ENCODE assay signal across 8 cellular contexts in genomic region chr4:152936446-152937279, GRCh38. TPM values are rescaled to one million over a fixed set of nuclear protein-coding genes. Genes with fewer than 3 reads are reported as not detected.
A peak's percentile ranks its signal among the peaks of the same experiment; 100 is the strongest.
DNase-seq lines count a peak whose midpoint lies in the region; ATAC-seq, FAIRE-seq and TF ChIP-seq lines count a peak whose summit lies in the region.

No MANE protein-coding gene starts in this region.

- CTCF ChIA-PET in CD8-positive, alpha-beta T cell (lab: Charles Lee), result no interaction called here
- CTCF ChIA-PET in endothelial cell of umbilical vein (lab: Charles Lee), result interaction anchor here (1.2 to 1.3 kb wide), 2 partner anchors 147 to 191 kb away, joined by 3 read pairs; no protein-coding TSS in a partner anchor

- no peak for ATAC-seq in CD8-positive, alpha-beta T cell
- ATAC-seq in mucosa of descending colon (peak; percentile 53), HG02973 (IDR thresholded peaks at IDR 0.05; ENCODE audit: unreplicated experiment) (no peak)

- dilution Hi-C loops in endothelial cell of umbilical vein (cut with MboI; ENCODE audit: extremely low pct_ligation_motif_present, low sequenced_read_pairs), result no loop called here

- no peaks in the 10 kb centered on the region for H3K36me3 Mint-ChIP-seq in CD8-positive, alpha-beta T cell
- peaks cover 3% of the 10 kb centered on the region for H3K36me3 Mint-ChIP-seq in type B pancreatic cell

- H3K36me3 ChIP-seq in CD8-positive, alpha-beta T cell (ENCODE audit: insufficient read depth, low read length), result no peaks in the 10 kb centered on the region
- H3K36me3 ChIP-seq in endothelial cell of umbilical vein (ENCODE audit: control insufficient read depth in 2 of 2, extremely low read depth in 1 of 2, insufficient read depth in 2 of 2, low read length in 2 of 2), result no peaks in the 10 kb centered on the region
- H3K36me3 ChIP-seq in mucosa of descending colon (ENCODE audit: low read depth), result no peaks in the 10 kb centered on the region

- peak overlapping the region; percentile 71 for H2AFZ ChIP-seq in endothelial cell of umbilical vein (ENCODE audit: low read depth, low read length)

- H3K9me3 ChIP-seq in CD8-positive, alpha-beta T cell (ENCODE audit: low read length), result no peaks in the 10 kb centered on the region
- H3K9me3 ChIP-seq in endothelial cell of umbilical vein (replicated peaks; ENCODE audit: control insufficient read depth, insufficient read depth, low read length) (no peaks in the 10 kb centered on the region), mucosa of descending colon (no peaks in the 10 kb centered on the region)

- no peak overlapping the region for H3K9ac ChIP-seq in endothelial cell of umbilical vein (replicated peaks; ENCODE audit: extremely low read depth, insufficient read depth, low read length)

- POLR2A ChIA-PET in CD8-positive, alpha-beta T cell (lab: Charles Lee), result interaction anchor here (1.5 kb wide), 1 partner anchor 10 kb away, joined by 6 read pairs; no protein-coding TSS in a partner anchor
- POLR2A ChIA-PET in endothelial cell of umbilical vein (lab: Charles Lee), result no interaction called here

- DNase-seq in CD8-positive, alpha-beta T cell, result no peak
- peak; percentile 38 for DNase-seq in H54 (ENCODE audit: insufficient read length, low spot score)
- peak; percentile 1 for DNase-seq in T-helper 9 cell
- DNase-seq in endothelial cell of umbilical vein (ENCODE audit: low read depth, low spot score), result peak; percentile 21
- DNase-seq in mucosa of descending colon, result peak; percentile 56 to 77 (median 70)
- peak; percentile 75 for DNase-seq in type B pancreatic cell (ENCODE audit: extremely low spot score, unreplicated experiment)
- DNase-seq in kidney glomerular epithelial cell (lab: John Stamatoyannopoulos, UW), result no peak

- no peaks in the 10 kb centered on the region for H4K20me1 ChIP-seq in endothelial cell of umbilical vein (replicated peaks; ENCODE audit: control insufficient read depth, extremely low read depth, insufficient read depth, low read length)

- intact Hi-C loops in CD8-positive, alpha-beta T cell (cut with DNase I, micrococcal nuclease), result no loop called here
- intact Hi-C loops in endothelial cell of umbilical vein (cut with micrococcal nuclease), result loop anchor here (10.0 kb wide), 2 partner anchors 148 to 188 kb away; no protein-coding TSS in a partner anchor
- intact Hi-C loops in mucosa of descending colon (cut with DNase I, micrococcal nuclease), result no loop called here

- no peak for TF ChIP-seq CTCF in CD8-positive, alpha-beta T cell (IDR thresholded peaks at IDR 0.05)
- TF ChIP-seq CTCF in endothelial cell of umbilical vein (IDR thresholded peaks at IDR 0.05; ENCODE audit: extremely low read depth in 1 of 2, insufficient read depth in 1 of 2, low read depth in 1 of 2, low read length in 2 of 2), result no peak
- TF ChIP-seq CTCF in mucosa of descending colon (IDR thresholded peaks at IDR 0.05), result no peak
- TF ChIP-seq CTCF in type B pancreatic cell (conservative IDR thresholded peaks at IDR 0.05), result no peak

- no peaks in the 10 kb centered on the region for H3K27me3 ChIP-seq in CD8-positive, alpha-beta T cell (ENCODE audit: insufficient read depth, low read length)
- H3K27me3 ChIP-seq in endothelial cell of umbilical vein (ENCODE audit: control insufficient read depth in 2 of 2, insufficient read depth in 2 of 2, low read length in 2 of 2), result peaks cover 44 to 67% of the 10 kb centered on the region in 2 experiments

- peak overlapping the region; percentile 85 for H3K4me2 ChIP-seq in endothelial cell of umbilical vein (ENCODE audit: insufficient read depth, low read length)

- no peak for TF ChIP-seq POLR2A in H54 (IDR thresholded peaks at IDR 0.05; ENCODE audit: low read depth, low read length)
- TF ChIP-seq POLR2A in endothelial cell of umbilical vein (IDR thresholded peaks at IDR 0.05; ENCODE audit: low read depth, low read length), result no peak

- no peak overlapping the region for H3K27ac ChIP-seq in CD8-positive, alpha-beta T cell (ENCODE audit: low read depth, low read length)
- H3K27ac ChIP-seq in endothelial cell of umbilical vein (ENCODE audit: insufficient read depth, low read depth, low read length), result no peak overlapping the region

- no peaks in the 10 kb centered on the region for H3K9me1 ChIP-seq in endothelial cell of umbilical vein (replicated peaks; ENCODE audit: control insufficient read depth, extremely low read depth, insufficient read depth, low read length)

- H3K4me1 Mint-ChIP-seq in CD8-positive, alpha-beta T cell (ENCODE audit: low read depth), result peaks cover 17% of the 10 kb centered on the region
- peaks cover 21% of the 10 kb centered on the region for H3K4me1 Mint-ChIP-seq in type B pancreatic cell (ENCODE audit: unreplicated experiment)

- H3K27me3 Mint-ChIP-seq in CD8-positive, alpha-beta T cell (ENCODE audit: low read depth), result peaks cover 45% of the 10 kb centered on the region
- H3K27me3 Mint-ChIP-seq in type B pancreatic cell, result peaks cover 53% of the 10 kb centered on the region

- no peak overlapping the region for H3K27ac Mint-ChIP-seq in CD8-positive, alpha-beta T cell
- H3K27ac Mint-ChIP-seq in type B pancreatic cell, result no peak overlapping the region

- peak overlapping the region; percentile 51 for H3K4me3 Mint-ChIP-seq in CD8-positive, alpha-beta T cell
- H3K4me3 Mint-ChIP-seq in type B pancreatic cell, result peak overlapping the region; percentile 84

- no peaks in the 10 kb centered on the region for H3K79me2 ChIP-seq in endothelial cell of umbilical vein (ENCODE audit: control insufficient read depth, insufficient read depth, low read length)

- FAIRE-seq in H54 (lab: Jason Lieb, UNC) (no peak), endothelial cell of umbilical vein (lab: Jason Lieb, UNC) (no peak)

- peak overlapping the region; percentile 52 for H3K4me3 ChIP-seq in CD8-positive, alpha-beta T cell (ENCODE audit: low read depth, low read length)
- H3K4me3 ChIP-seq in endothelial cell of umbilical vein (replicated peaks in 1 of 3; ENCODE audit: insufficient read depth in 1 of 3, low read depth in 1 of 3, low read length in 3 of 3), result peak overlapping the region; percentile 49 to 54 (median 51)
- H3K4me3 ChIP-seq in mucosa of descending colon, result peak overlapping the region; percentile 48

- H3K9me3 Mint-ChIP-seq in CD8-positive, alpha-beta T cell, result no peaks in the 10 kb centered on the region
- no peaks in the 10 kb centered on the region for H3K9me3 Mint-ChIP-seq in type B pancreatic cell

- no TSS peak for BruUV-seq in endothelial cell of umbilical vein (replicated peaks; lab: Mats Ljungman, UMichigan)

- H3K4me1 ChIP-seq in CD8-positive, alpha-beta T cell (ENCODE audit: insufficient read depth, low read length), result peaks cover 7% of the 10 kb centered on the region
- H3K4me1 ChIP-seq in endothelial cell of umbilical vein (ENCODE audit: control insufficient read depth, extremely low read depth, insufficient read depth, low read length) (peaks cover 17% of the 10 kb centered on the region), mucosa of descending colon (ENCODE audit: low read depth) (peaks cover 4% of the 10 kb centered on the region)

TF ChIP-seq in endothelial cell of umbilical vein, 7 proteins besides CTCF, POLR2A, EP300 and RAD21:
- no peak for TF ChIP-seq GATA2 (IDR thresholded peaks at IDR 0.05; ENCODE audit: insufficient read depth, insufficient read length, low read depth, low read length)
- TF ChIP-seq MYC (IDR thresholded peaks at IDR 0.05; ENCODE audit: low read depth, low read length), result no peak
- TF ChIP-seq EZH2 (IDR thresholded peaks at IDR 0.05; ENCODE audit: borderline replicate concordance, low read depth, low read length, severe bottlenecking), result peak; percentile 55
- TF ChIP-seq POLR2AphosphoS5 (IDR thresholded peaks at IDR 0.05; ENCODE audit: insufficient read depth, low read depth, low read length), result no peak
- no peak for TF ChIP-seq MAX (IDR thresholded peaks at IDR 0.05; ENCODE audit: insufficient read depth, insufficient read length)
- no peak for TF ChIP-seq JUN (IDR thresholded peaks at IDR 0.05; ENCODE audit: borderline replicate concordance, insufficient read depth, insufficient read length, low read depth)
- TF ChIP-seq FOS (IDR thresholded peaks at IDR 0.05; ENCODE audit: borderline replicate concordance, insufficient read depth, low read length), result no peak

RNA-seq across cellular contexts. Expression of gene FHDC1, which starts 0.5 kb away (rescaled TPM):
- under 1 TPM in 1 of 2 experiments, not detected in 1; 0.08 TPM for total RNA-seq in CD8-positive, alpha-beta T cell
- total RNA-seq in endothelial cell of umbilical vein (0.12 and 0.18 TPM in 2 replicates), mucosa of descending colon (10 to 100 TPM in 2 of 3 donors, 1 to 10 TPM in 1; 8.8 to 16.1 (median 14.1) TPM), type B pancreatic cell (ENCODE audit: low replicate concordance) (23.1 and 78.0 TPM in 2 replicates)
- polyA plus RNA-seq in endothelial cell of umbilical vein, result 0.03 and 0.06 TPM in 2 replicates
- 0.03 and 0.04 TPM in 2 replicates for polyA plus RNA-seq in endothelial cell of umbilical vein (2011; cell fraction: cytosol; rRNA removed)
- 0.21 and 0.32 TPM in 2 replicates for polyA plus RNA-seq in endothelial cell of umbilical vein (2011; cell fraction: nucleus; rRNA removed)
- 0.04 and 0.07 TPM in 2 replicates for polyA plus RNA-seq in endothelial cell of umbilical vein (2012)
- 0.13 and 0.27 TPM in 2 replicates for polyA minus RNA-seq in endothelial cell of umbilical vein
- polyA minus RNA-seq in endothelial cell of umbilical vein (2011; cell fraction: cytosol; rRNA and poly(A)+ RNA removed), result not detected
- polyA minus RNA-seq in endothelial cell of umbilical vein (2011; cell fraction: nucleus; rRNA and poly(A)+ RNA removed), result 0.19 TPM in 1 of 2 replicates, not detected in the other

Comparison
In these comparisons a context has a peak if more than half of its experiments do, and no peak if none do; other contexts are left out.
1. DNase-seq: peak in H54 (single experiment), T-helper 9 cell (single experiment), endothelial cell of umbilical vein (single experiment), mucosa of descending colon (3 of 3) and type B pancreatic cell (single experiment); none in CD8-positive, alpha-beta T cell (0 of 7) and kidney glomerular epithelial cell (single experiment).
2. Peak in every context shown above with its lines, with median percentiles within 50 percentile points of each other: H3K4me3 ChIP-seq.